In the genomic region with DNA sequence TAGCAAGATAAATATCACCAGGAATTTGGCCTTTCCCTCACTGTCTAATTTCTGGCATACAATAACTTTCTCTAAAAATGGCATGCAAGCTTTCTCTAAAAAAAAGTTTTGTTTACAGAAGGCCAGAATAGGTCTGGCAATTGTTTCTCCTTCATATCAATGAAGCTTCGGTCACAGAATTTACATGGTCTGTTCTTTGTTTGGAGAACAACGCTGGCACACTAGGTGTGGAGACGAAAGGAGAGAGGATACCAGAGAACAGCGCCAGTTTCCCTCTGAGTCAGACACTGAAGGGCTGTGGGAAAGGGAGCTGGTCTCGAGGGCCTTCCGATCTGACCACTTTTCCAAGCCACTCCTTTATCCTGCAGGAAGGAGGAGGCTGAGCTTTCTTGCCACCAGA, we compare ENCODE assay signal across 9 cellular contexts.
DNase-seq lines count a peak whose midpoint lies in the region; ATAC-seq and TF ChIP-seq lines count a peak whose summit lies in the region.
"Had no signal": no experiment of that assay in that cellular context is flagged by ENCODE, and none has a peak within 500 bp of the region (broad histone marks: within the 10 kb centered on the region; RNA-seq: fewer than 3 reads in every experiment).

No MANE protein-coding gene starts in this region.

- no peak for DNase-seq in activated naive CD8-positive, alpha-beta T cell treated with anti-CD3 and anti-CD28 coated beads, Interleukin-2, amount 50 U/mL, for 24 hours
- DNase-seq in dermis microvascular lymphatic vessel endothelial cell (ENCODE audit: low read depth in 2 of 2) (peak; percentile 50 to 97), mesendoderm (peak; percentile 22), uterus (peak; percentile 19 to 38), Karpas-422 (no peak)
- DNase-seq: activated naive CD4-positive, alpha-beta T cell treated with anti-CD3 and anti-CD28 coated beads, Interleukin-2, amount 50 U/mL, for 16 hours had no signal

- peaks cover 6% of the 10 kb centered on the region for H3K36me3 Mint-ChIP-seq in activated naive CD8-positive, alpha-beta T cell
- no peaks in the 10 kb centered on the region for H3K36me3 Mint-ChIP-seq in activated naive CD8-positive, alpha-beta T cell treated with anti-CD3 and anti-CD28 coated beads, Interleukin-2, amount 50 U/mL, for 24 hours (ENCODE audit: low read depth)

- no peak overlapping the region for H3K23ac ChIP-seq in mesendoderm (ENCODE audit: low read length)

- no peak overlapping the region for H2BK15ac ChIP-seq in mesendoderm (replicated peaks; ENCODE audit: low read depth)

- no peak for TF ChIP-seq POLR2A in uterus (IDR thresholded peaks at IDR 0.05)

- H2AFZ ChIP-seq in Karpas-422 (ENCODE audit: low read length), result no peak overlapping the region

- no peak overlapping the region for H2BK120ac ChIP-seq in mesendoderm (ENCODE audit: low read depth, low read length)

- peaks cover 59% of the 10 kb centered on the region for H3K4me1 Mint-ChIP-seq in activated naive CD8-positive, alpha-beta T cell (ENCODE audit: low read depth)
- H3K4me1 Mint-ChIP-seq in activated naive CD8-positive, alpha-beta T cell treated with anti-CD3 and anti-CD28 coated beads, Interleukin-2, amount 50 U/mL, for 24 hours, result peaks cover 44% of the 10 kb centered on the region

- H4K8ac ChIP-seq in mesendoderm (ENCODE audit: low read depth, low read length), result no peak overlapping the region

- H3K27ac ChIP-seq in mesendoderm (ENCODE audit: low read depth, low read length) (no peak overlapping the region), uterus (peak overlapping the region; percentile 49 to 71), Karpas-422 (ENCODE audit: low read length) (no peak overlapping the region)

- H3K27ac Mint-ChIP-seq in activated naive CD8-positive, alpha-beta T cell, result peak overlapping the region; percentile 69
- no peak overlapping the region for H3K27ac Mint-ChIP-seq in activated naive CD8-positive, alpha-beta T cell treated with anti-CD3 and anti-CD28 coated beads, Interleukin-2, amount 50 U/mL, for 24 hours

- no peak overlapping the region for H2AK5ac ChIP-seq in mesendoderm (ENCODE audit: low read length)

- H4K20me1 ChIP-seq in Karpas-422 (ENCODE audit: insufficient read depth, low read depth, low read length), result no peaks in the 10 kb centered on the region

- no peak for TF ChIP-seq CTCF in uterus (IDR thresholded peaks at IDR 0.05)

- peaks cover 15% of the 10 kb centered on the region for H3K9me3 Mint-ChIP-seq in activated naive CD8-positive, alpha-beta T cell (ENCODE audit: low read depth)
- H3K9me3 Mint-ChIP-seq in activated naive CD8-positive, alpha-beta T cell treated with anti-CD3 and anti-CD28 coated beads, Interleukin-2, amount 50 U/mL, for 24 hours, result peaks cover 12% of the 10 kb centered on the region

- ATAC-seq in activated naive CD8-positive, alpha-beta T cell treated with anti-CD3 and anti-CD28 coated beads, Interleukin-2, amount 50 U/mL, for 24 hours, result no peak
- ATAC-seq in HG02970 (IDR thresholded peaks at IDR 0.05; ENCODE audit: low FRiP score, unreplicated experiment) (no peak), HG03135 (IDR thresholded peaks at IDR 0.05; ENCODE audit: unreplicated experiment) (no peak)

- no peak overlapping the region for H3K4me3 Mint-ChIP-seq in activated naive CD8-positive, alpha-beta T cell
- H3K4me3 Mint-ChIP-seq in activated naive CD8-positive, alpha-beta T cell treated with anti-CD3 and anti-CD28 coated beads, Interleukin-2, amount 50 U/mL, for 24 hours, result no peak overlapping the region

- no peak overlapping the region for H3K4me2 ChIP-seq in mesendoderm (ENCODE audit: low read length)
- no peak overlapping the region for H3K4me2 ChIP-seq in Karpas-422 (ENCODE audit: low read depth, low read length, poor library complexity, severe bottlenecking)

- H3K9me3 ChIP-seq in uterus, result no peaks in the 10 kb centered on the region
- no peaks in the 10 kb centered on the region for H3K9me3 ChIP-seq in Karpas-422 (ENCODE audit: low read length)

- no peak overlapping the region for H3K56ac ChIP-seq in mesendoderm (ENCODE audit: low read length)

- no peaks in the 10 kb centered on the region for H3K79me1 ChIP-seq in mesendoderm (ENCODE audit: low read length)

- H3K4me1 ChIP-seq in mesendoderm (ENCODE audit: control insufficient read depth, low read depth, low read length), result no peaks in the 10 kb centered on the region
- peaks cover 5% of the 10 kb centered on the region in 2 donors for H3K4me1 ChIP-seq in uterus
- no peaks in the 10 kb centered on the region for H3K4me1 ChIP-seq in Karpas-422 (ENCODE audit: low read length)

- no peak overlapping the region for H4K5ac ChIP-seq in mesendoderm (ENCODE audit: low read length)

- H3K18ac ChIP-seq in mesendoderm (ENCODE audit: low read length), result no peak overlapping the region

- no peak overlapping the region for H3K4me3 ChIP-seq in mesendoderm (ENCODE audit: low read length)
- H3K4me3 ChIP-seq in uterus, result no peak overlapping the region
- no peak overlapping the region for H3K4me3 ChIP-seq in Karpas-422 (ENCODE audit: low read length)

- no peak overlapping the region for H2BK5ac ChIP-seq in mesendoderm (ENCODE audit: low read length)

- no peaks in the 10 kb centered on the region for H3K36me3 ChIP-seq in mesendoderm (ENCODE audit: control insufficient read depth, insufficient read depth, low read length)
- no peaks in the 10 kb centered on the region for H3K36me3 ChIP-seq in uterus
- no peaks in the 10 kb centered on the region for H3K36me3 ChIP-seq in Karpas-422 (ENCODE audit: insufficient read depth, low read length)

- H3K27me3 ChIP-seq in mesendoderm (ENCODE audit: insufficient read depth, low read length, poor library complexity) (no peaks in the 10 kb centered on the region), uterus (no peaks in the 10 kb centered on the region), Karpas-422 (ENCODE audit: low read length) (no peaks in the 10 kb centered on the region)

- H3K9me2 ChIP-seq in Karpas-422 (replicated peaks; ENCODE audit: insufficient read depth, low read length), result no peaks in the 10 kb centered on the region

- H3K79me2 ChIP-seq in mesendoderm (ENCODE audit: control insufficient read depth, insufficient read depth, low read length), result no peaks in the 10 kb centered on the region
- H3K79me2 ChIP-seq in Karpas-422 (ENCODE audit: low read length), result no peaks in the 10 kb centered on the region

- WGBS in mesendoderm (ENCODE audit: extremely low coverage, insufficient coverage, low lambda C conversion rate), result no CpG with 5 or more reads among the region's 6 CpGs

- intact Hi-C loops in uterus (cut with DNase I; ENCODE audit: low total_unique reads), result no loop called here

- H3K4ac ChIP-seq in mesendoderm (ENCODE audit: low read depth, low read length), result no peak overlapping the region

- H3K9ac ChIP-seq in mesendoderm (ENCODE audit: low read length) (no peak overlapping the region), Karpas-422 (ENCODE audit: low read length) (no peak overlapping the region)

- H3K27me3 Mint-ChIP-seq in activated naive CD8-positive, alpha-beta T cell, result no peaks in the 10 kb centered on the region
- no peaks in the 10 kb centered on the region for H3K27me3 Mint-ChIP-seq in activated naive CD8-positive, alpha-beta T cell treated with anti-CD3 and anti-CD28 coated beads, Interleukin-2, amount 50 U/mL, for 24 hours

Comparison
In these comparisons a context has a peak if more than half of its experiments do, and no peak if none do; other contexts are left out.
1. DNase-seq: peak in dermis microvascular lymphatic vessel endothelial cell (2 of 2), mesendoderm (single experiment) and uterus (2 of 2); none in activated naive CD8-positive, alpha-beta T cell treated with anti-CD3 and anti-CD28 coated beads, Interleukin-2, amount 50 U/mL, for 24 hours (single experiment) and Karpas-422 (single experiment).
2. H3K27ac ChIP-seq: peak in uterus (2 of 2); none in mesendoderm (single experiment) and Karpas-422 (single experiment).